ENCODE assay signal across 8 cellular contexts in genomic region chr9:89999534-90000370, GRCh38.
A peak's percentile ranks its signal among the peaks of the same experiment; 100 is the strongest.
DNase-seq lines count a peak whose midpoint lies in the region; ATAC-seq and TF ChIP-seq lines count a peak whose summit lies in the region.

No MANE protein-coding gene starts in this region.

- peak overlapping the region; percentile 71 for H3K27ac Mint-ChIP-seq in dendritic cell treated with granulocyte-macrophage colony-stimulating factor and Interleukin-4, amounts not matched to agents 40 ng/mL and 50 ng/mL, for 4 days

- peak; percentile 80 for DNase-seq in GM13976 (ENCODE audit: low spot score)
- peak; percentile 43 for DNase-seq in NCI-H1436 treated with DMSO at 0.1 percent for 48 hours (lab: John Stamatoyannopoulos, UW)
- DNase-seq in activated CD4-positive, alpha-beta T cell treated with anti-CD3 and anti-CD28 coated beads, Interleukin-2, amount 50 U/mL, for 1 hour, result peak; percentile 11
- DNase-seq in myocyte (ENCODE audit: low read depth), result peak; percentile 89
- peak; percentile 72 for DNase-seq in stimulated activated naive CD8-positive, alpha-beta T cell treated with anti-CD3 and anti-CD28 coated beads, Interleukin-15, Interleukin-2, amounts not matched to agents 100 U/mL and 50 U/mL, for 24 hours

- in situ Hi-C loops in GM13976 (cut with MboI; ENCODE audit: low sequenced_read_pairs, unreplicated experiment), result no loop called here

- TF ChIP-seq CTCF in GM13976 (IDR thresholded peaks at IDR 0.05; ENCODE audit: borderline replicate concordance, control extremely low read depth, extremely low read depth, insufficient read depth, missing control alignments), result no peak

- ATAC-seq in HG02623 (IDR thresholded peaks at IDR 0.05; ENCODE audit: unreplicated experiment), result peak; percentile 93
- peak; percentile 93 for ATAC-seq in stimulated activated naive CD8-positive, alpha-beta T cell treated with anti-CD3 and anti-CD28 coated beads, Interleukin-15, Interleukin-2, amounts not matched to agents 100 U/mL and 50 U/mL, for 24 hours
- no peak for ATAC-seq in GM18873 (IDR thresholded peaks at IDR 0.05; ENCODE audit: low FRiP score, unreplicated experiment)

- H3K4me3 Mint-ChIP-seq in dendritic cell treated with granulocyte-macrophage colony-stimulating factor and Interleukin-4, amounts not matched to agents 40 ng/mL and 50 ng/mL, for 4 days, result peak overlapping the region; percentile 53

- no peaks in the 10 kb centered on the region for H3K36me3 Mint-ChIP-seq in dendritic cell treated with granulocyte-macrophage colony-stimulating factor and Interleukin-4, amounts not matched to agents 40 ng/mL and 50 ng/mL, for 4 days (ENCODE audit: low read depth)

- no peaks in the 10 kb centered on the region for H3K9me3 Mint-ChIP-seq in dendritic cell treated with granulocyte-macrophage colony-stimulating factor and Interleukin-4, amounts not matched to agents 40 ng/mL and 50 ng/mL, for 4 days

- peaks cover 47% of the 10 kb centered on the region for H3K4me1 Mint-ChIP-seq in dendritic cell treated with granulocyte-macrophage colony-stimulating factor and Interleukin-4, amounts not matched to agents 40 ng/mL and 50 ng/mL, for 4 days (ENCODE audit: low read depth)

- no peaks in the 10 kb centered on the region for H3K27me3 Mint-ChIP-seq in dendritic cell treated with granulocyte-macrophage colony-stimulating factor and Interleukin-4, amounts not matched to agents 40 ng/mL and 50 ng/mL, for 4 days

- intact Hi-C loops in dendritic cell treated with granulocyte-macrophage colony-stimulating factor and Interleukin-4, amounts not matched to agents 40 ng/mL and 50 ng/mL, for 4 days (cut with micrococcal nuclease), result no loop called here

Comparison
In these comparisons a context has a peak if more than half of its experiments do, and no peak if none do; other contexts are left out.
1. DNase-seq: peak in every context shown above with its lines; median percentile 89 in myocyte; 80 in GM13976; 72 in stimulated activated naive CD8-positive, alpha-beta T cell treated with anti-CD3 and anti-CD28 coated beads, Interleukin-15, Interleukin-2, amounts not matched to agents 100 U/mL and 50 U/mL, for 24 hours; 43 in NCI-H1436 treated with DMSO at 0.1 percent for 48 hours; 11 in activated CD4-positive, alpha-beta T cell treated with anti-CD3 and anti-CD28 coated beads, Interleukin-2, amount 50 U/mL, for 1 hour.